ENCODE assay signal across 12 cellular contexts in the genomic region with DNA sequence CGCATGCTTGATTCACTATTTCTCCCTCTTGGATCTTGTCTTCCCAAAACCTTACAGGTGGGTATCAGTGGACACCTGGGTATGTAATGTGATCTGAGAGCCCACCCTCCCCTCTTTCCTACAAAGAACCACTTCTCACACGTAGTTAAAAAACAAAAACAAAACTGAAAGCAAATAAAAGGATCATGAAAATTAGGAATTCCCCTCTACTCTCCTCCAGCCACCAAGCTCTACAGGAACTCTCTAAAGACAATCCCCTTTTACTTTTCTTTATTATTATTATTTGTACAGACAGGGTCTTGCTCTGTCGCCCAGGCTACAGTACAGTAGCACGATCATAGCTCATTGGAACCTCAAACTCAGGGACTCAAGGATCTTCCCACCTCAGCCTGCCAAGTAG. TPM values are rescaled to one million over a fixed set of nuclear protein-coding genes. Genes with fewer than 3 reads are reported as not detected.
DNase-seq lines count a peak whose midpoint lies in the region; ATAC-seq, FAIRE-seq and TF ChIP-seq lines count a peak whose summit lies in the region.
"Had no signal": no experiment of that assay in that cellular context is flagged by ENCODE, and none has a peak within 500 bp of the region (broad histone marks: within the 10 kb centered on the region; RNA-seq: fewer than 3 reads in every experiment).

No MANE protein-coding gene starts in this region.

- H3K9ac ChIP-seq in Karpas-422 (ENCODE audit: low read length), result no peak overlapping the region

- no peaks in the 10 kb centered on the region for H3K9me3 ChIP-seq in Karpas-422 (ENCODE audit: low read length)

- H3K9me3 Mint-ChIP-seq in HFFc6 (peaks cover 15% of the 10 kb centered on the region), naive B cell (peaks cover 0 to 2% (median 0%) of the 10 kb centered on the region in 7 donors)

- no peaks in the 10 kb centered on the region for H3K27me3 ChIP-seq in Karpas-422 (ENCODE audit: low read length)

- no peaks in the 10 kb centered on the region for H3K4me1 ChIP-seq in Karpas-422 (ENCODE audit: low read length)

- DNase-seq in HFFc6 (no peak), Karpas-422 (peak; percentile 11), naive B cell (peak; percentile 22), putamen (ENCODE audit: low spot score) (no peak), DMS 273 (lab: John Stamatoyannopoulos, UW; ENCODE audit: unreplicated experiment) (no peak), RCC 7860 (ENCODE audit: low spot score) (no peak)
- DNase-seq: activated CD8-positive, alpha-beta memory T cell treated with anti-CD3 and anti-CD28 coated beads, Interleukin-2, amount 50 U/mL, for 4 hours; effector CD4-positive, alpha-beta T cell; NCI-H1436 treated with DMSO at 0.1 percent for 48 hours; right cardiac atrium had no signal

- no peaks in the 10 kb centered on the region for H3K79me2 ChIP-seq in Karpas-422 (ENCODE audit: low read length)

- TF ChIP-seq CTCF in HFFc6 (IDR thresholded peaks at IDR 0.05), result no peak

- no peaks in the 10 kb centered on the region for H3K9me2 ChIP-seq in Karpas-422 (replicated peaks; ENCODE audit: insufficient read depth, low read length)

- peaks cover 39% of the 10 kb centered on the region for H3K4me1 Mint-ChIP-seq in HFFc6 (ENCODE audit: low read depth)
- peaks cover 8 to 18% (median 9%) of the 10 kb centered on the region in 3 donors for H3K4me1 Mint-ChIP-seq in naive B cell

- H2AFZ ChIP-seq in Karpas-422 (ENCODE audit: low read length), result no peak overlapping the region

- H3K4me3 ChIP-seq in Karpas-422 (ENCODE audit: low read length), result no peak overlapping the region

- ATAC-seq in GM18858 (IDR thresholded peaks at IDR 0.05; ENCODE audit: unreplicated experiment) (peak; percentile 70), naive B cell (ENCODE audit: low read depth in 2 of 2) (peak; percentile 84)
- ATAC-seq: right cardiac atrium, Right ventricle myocardium inferior had no signal

- no peak for FAIRE-seq in RCC 7860 (lab: Jason Lieb, UNC)

- no peak overlapping the region for H3K4me3 Mint-ChIP-seq in HFFc6
- peak overlapping the region; percentile 2 to 80 (median 60) for H3K4me3 Mint-ChIP-seq in naive B cell

- no peak overlapping the region for H3K4me2 ChIP-seq in Karpas-422 (ENCODE audit: low read depth, low read length, poor library complexity, severe bottlenecking)

- no peaks in the 10 kb centered on the region for H3K36me3 ChIP-seq in Karpas-422 (ENCODE audit: insufficient read depth, low read length)

- H3K36me3 Mint-ChIP-seq in HFFc6 (ENCODE audit: low read depth) (peaks cover 18% of the 10 kb centered on the region), naive B cell (no peaks in the 10 kb centered on the region)

- no peak overlapping the region for H3K27ac ChIP-seq in Karpas-422 (ENCODE audit: low read length)

- H3K27me3 Mint-ChIP-seq in HFFc6 (ENCODE audit: insufficient read depth) (no peaks in the 10 kb centered on the region), naive B cell (no peaks in the 10 kb centered on the region)

- H4K20me1 ChIP-seq in Karpas-422 (ENCODE audit: insufficient read depth, low read depth, low read length), result no peaks in the 10 kb centered on the region

- peak overlapping the region; percentile 40; the same call in 1 of the 2 replicates for H3K27ac Mint-ChIP-seq in HFFc6
- peak overlapping the region in 5 of 6 donors; percentile 16 to 95 (median 65) for H3K27ac Mint-ChIP-seq in naive B cell

RNA-seq across cellular contexts. Expression of a gene that starts 40.8 kb away (rescaled TPM):
- total RNA-seq in HFFc6 (2021; fragmentation: NEBNext Ultra II Directional; extraction: Animal tissue kit (Norgen Biotek cat#: 25700)), result 100 to 1,000 TPM; 214 to 254 (median 236) TPM
- not detected in 2 replicates for total RNA-seq in Karpas-422 (2014; rRNA removed; shearing (Covaris generic); ENCODE audit: low replicate concordance)
- polyA plus RNA-seq in naive B cell (ENCODE audit: low read depth in 6 of 6), result 10 to 100 TPM in 5 of 6 donors, 1 to 10 TPM in 1; 4.6 to 25.4 (median 13.1) TPM

RNA-seq across cellular contexts. Expression of a gene that starts 53.6 kb away (rescaled TPM):
- total RNA-seq in HFFc6 (2021; fragmentation: NEBNext Ultra II Directional; extraction: Animal tissue kit (Norgen Biotek cat#: 25700)), result 1 to 10 TPM in 1 of 6 experiments, under 1 TPM in 5; 0.31 to 1.1 (median 0.47) TPM
- total RNA-seq in Karpas-422 (2014; rRNA removed; shearing (Covaris generic); ENCODE audit: low replicate concordance), result not detected in 2 replicates
- 1 to 10 TPM in 3 of 6 donors, under 1 TPM in 3; 0.19 to 2.3 (median 1.2) TPM for polyA plus RNA-seq in naive B cell (ENCODE audit: low read depth in 6 of 6)

Comparison
In these comparisons a context has a peak if more than half of its experiments do, and no peak if none do; other contexts are left out.
1. DNase-seq: peak in Karpas-422 (single experiment) and naive B cell (single experiment); none in HFFc6 (single experiment), putamen (single experiment), DMS 273 (single experiment) and RCC 7860 (single experiment).
2. RNA of a gene that starts 40.8 kb away (total RNA-seq): 214 to 254 TPM in HFFc6; not detected in Karpas-422; every median in the first group is over 100 times any median in the second.